Comparison of ENCODE assay signal across 28 cellular contexts in the genomic region with DNA sequence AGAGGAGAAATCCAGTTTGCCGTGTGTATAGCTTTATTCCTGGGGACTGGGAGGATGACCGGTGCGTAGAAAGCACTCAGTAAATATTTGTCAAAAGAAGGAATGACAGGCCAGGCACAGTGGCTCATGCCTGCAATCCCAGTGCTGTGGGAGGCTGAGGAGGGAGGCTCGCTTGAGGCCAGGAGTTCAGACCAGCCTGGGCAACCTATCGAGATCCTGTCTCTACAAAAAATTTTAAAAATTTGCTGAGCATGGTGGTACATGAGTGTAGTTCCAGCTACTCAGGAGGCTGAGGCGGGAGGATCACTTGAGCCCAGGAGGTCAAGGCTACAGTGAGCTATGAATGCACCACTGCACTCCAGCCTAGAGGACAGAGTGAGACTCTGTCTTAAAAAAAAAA.
"Had no signal": no experiment of that assay in that cellular context is flagged by ENCODE, and none has a peak within 500 bp of the region (broad histone marks: within the 10 kb centered on the region; RNA-seq: fewer than 3 reads in every experiment).

No MANE protein-coding gene starts in this region.

- H3K27ac ChIP-seq: left lung, lower lobe of right lung, pancreas, prostate gland, sigmoid colon, spleen, suprapubic skin, thoracic aorta, tibial artery, uterus had no signal

- H3K4me1 ChIP-seq: prostate gland, sigmoid colon, suprapubic skin, tibial artery, uterus had no signal

- FAIRE-seq: islet of Langerhans, kidney, pancreas, small intestine had no signal

- H3K4me3 ChIP-seq: left lung, lower lobe of right lung, pancreas, prostate gland, sigmoid colon, spleen, suprapubic skin, thoracic aorta, tibial artery, uterus had no signal

- H3K9me3 ChIP-seq: left lung, lower lobe of right lung, pancreas, prostate gland, sigmoid colon, spleen, suprapubic skin, thoracic aorta, tibial artery, uterus had no signal

- H3K27me3 ChIP-seq: left lung, pancreas, sigmoid colon, spleen, suprapubic skin, tibial artery, uterus had no signal

- DNase-seq: hypothalamus; immature natural killer cell; kidney; left colon; left lung; lower lobe of right lung; mammary epithelial cell; mesenchymal stem cell; naive thymus-derived CD8-positive, alpha-beta T cell; pancreas; posterior cingulate gyrus; retina; right cardiac atrium; sigmoid colon; small intestine; spleen; stimulated activated CD4-positive, alpha-beta T cell treated with anti-CD3 and anti-CD28 coated beads, Interleukin-4, amount 100 ng/mL, for 24 hours; stimulated activated naive CD4-positive, alpha-beta T cell; tibial artery; uterus had no signal

- H3K4me1 Mint-ChIP-seq: immature natural killer cell; naive thymus-derived CD8-positive, alpha-beta T cell; nephron; stimulated activated effector memory CD8-positive, alpha-beta T cell treated with anti-CD3 and anti-CD28 coated beads, Interleukin-12 subunit alpha, Interleukin-12 subunit beta, amount 100 ng/mL, for 72 hours had no signal

- ATAC-seq: left colon; left lung; lower lobe of right lung; naive thymus-derived CD8-positive, alpha-beta T cell; pancreas; right cardiac atrium; stimulated activated effector memory CD8-positive, alpha-beta T cell treated with anti-CD3 and anti-CD28 coated beads, Interleukin-12 subunit alpha, Interleukin-12 subunit beta, amount 100 ng/mL, for 72 hours had no signal

- H3K36me3 Mint-ChIP-seq: immature natural killer cell; stimulated activated effector memory CD8-positive, alpha-beta T cell treated with anti-CD3 and anti-CD28 coated beads, Interleukin-12 subunit alpha, Interleukin-12 subunit beta, amount 100 ng/mL, for 72 hours had no signal

- H3K36me3 ChIP-seq: prostate gland, thoracic aorta, uterus had no signal

- H3K4me3 Mint-ChIP-seq: immature natural killer cell; naive thymus-derived CD8-positive, alpha-beta T cell; nephron; stimulated activated effector memory CD8-positive, alpha-beta T cell treated with anti-CD3 and anti-CD28 coated beads, Interleukin-12 subunit alpha, Interleukin-12 subunit beta, amount 100 ng/mL, for 72 hours; stimulated activated naive CD8-positive, alpha-beta T cell treated with anti-CD3 and anti-CD28 coated beads, Interleukin-15, Interleukin-2, amounts not matched to agents 100 ng/mL and 50 ng/mL, for 24 hours; type B pancreatic cell had no signal

- H3K27ac Mint-ChIP-seq: immature natural killer cell; naive thymus-derived CD8-positive, alpha-beta T cell; nephron; stimulated activated effector memory CD8-positive, alpha-beta T cell treated with anti-CD3 and anti-CD28 coated beads, Interleukin-12 subunit alpha, Interleukin-12 subunit beta, amount 100 ng/mL, for 72 hours; stimulated activated naive CD8-positive, alpha-beta T cell treated with anti-CD3 and anti-CD28 coated beads, Interleukin-15, Interleukin-2, amounts not matched to agents 100 ng/mL and 50 ng/mL, for 24 hours; type B pancreatic cell had no signal

- H3K27me3 Mint-ChIP-seq: naive thymus-derived CD8-positive, alpha-beta T cell; stimulated activated naive CD8-positive, alpha-beta T cell treated with anti-CD3 and anti-CD28 coated beads, Interleukin-15, Interleukin-2, amounts not matched to agents 100 ng/mL and 50 ng/mL, for 24 hours; type B pancreatic cell had no signal

- H3K9me3 Mint-ChIP-seq: immature natural killer cell; naive thymus-derived CD8-positive, alpha-beta T cell; nephron; stimulated activated effector memory CD8-positive, alpha-beta T cell treated with anti-CD3 and anti-CD28 coated beads, Interleukin-12 subunit alpha, Interleukin-12 subunit beta, amount 100 ng/mL, for 72 hours; stimulated activated naive CD8-positive, alpha-beta T cell treated with anti-CD3 and anti-CD28 coated beads, Interleukin-15, Interleukin-2, amounts not matched to agents 100 ng/mL and 50 ng/mL, for 24 hours; type B pancreatic cell had no signal
